Comparison of ENCODE assay signal across 10 cellular contexts in the genomic region with DNA sequence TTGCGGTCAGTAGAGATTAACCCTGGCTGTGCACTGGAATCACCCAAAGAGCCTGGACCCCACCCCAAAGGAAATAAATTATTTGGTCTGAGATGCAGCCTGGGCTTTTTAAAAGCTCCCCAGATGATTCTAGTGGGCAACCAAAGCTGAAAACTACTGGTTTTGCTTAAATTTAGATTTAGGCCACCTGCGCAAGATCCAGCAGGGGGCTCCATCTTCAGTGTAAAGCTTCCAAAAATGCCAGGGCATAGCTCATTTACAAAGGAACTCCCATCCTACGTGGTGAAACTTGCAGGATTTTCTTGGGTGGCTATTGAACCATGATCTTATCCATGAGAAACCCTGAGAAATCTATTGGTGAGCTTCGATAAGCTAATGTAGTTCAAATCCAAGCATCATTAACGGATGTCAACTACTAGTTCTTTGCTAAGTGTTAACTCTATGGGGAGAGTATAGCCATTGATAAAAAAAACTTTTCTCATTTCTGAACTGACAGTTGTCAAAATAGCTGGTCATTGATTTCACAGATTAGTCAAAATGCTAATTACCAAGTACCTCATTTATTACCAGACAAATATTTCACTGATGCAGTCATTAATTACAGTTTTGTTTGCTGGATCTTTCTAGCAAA.
A peak's percentile ranks its signal among the peaks of the same experiment; 100 is the strongest.
DNase-seq lines count a peak whose midpoint lies in the region; ATAC-seq and TF ChIP-seq lines count a peak whose summit lies in the region.
"Had no signal": no experiment of that assay in that cellular context is flagged by ENCODE, and none has a peak within 500 bp of the region (broad histone marks: within the 10 kb centered on the region; RNA-seq: fewer than 3 reads in every experiment).

No MANE protein-coding gene starts in this region.

- H3K4me1 ChIP-seq in mammary epithelial cell (ENCODE audit: insufficient read depth, low read length) = no peaks in the 10 kb centered on the region
- no peaks in the 10 kb centered on the region for H3K4me1 ChIP-seq in neuronal stem cell (ENCODE audit: control insufficient read depth in 2 of 2, insufficient read depth in 1 of 2, low read depth in 1 of 2, low read length in 2 of 2)
- H3K4me1 ChIP-seq in Peyer's patch = no peaks in the 10 kb centered on the region

- H2AFZ ChIP-seq in mammary epithelial cell (ENCODE audit: low read depth, low read length) (no peak overlapping the region), neuronal stem cell (ENCODE audit: low read length) (no peak overlapping the region)

- no peak overlapping the region for H2BK15ac ChIP-seq in neuronal stem cell (ENCODE audit: low read length)

- peak in 2 of 3 experiments; percentile 7 to 9 for DNase-seq in NCI-H1417 (lab: John Stamatoyannopoulos, UW)
- no peak for DNase-seq in NCI-H1417 treated with DMSO at 0.1 percent for 48 hours (lab: John Stamatoyannopoulos, UW)
- peak; percentile 39 to 47 for DNase-seq in Kasumi-1 (lab: John Stamatoyannopoulos, UW)
- DNase-seq in mammary epithelial cell = peak; percentile 3
- peak; percentile 21 for DNase-seq in neuronal stem cell (ENCODE audit: low spot score)
- DNase-seq in Peyer's patch = no peak
- no peak for DNase-seq in activated T-cell treated with anti-CD3 and anti-CD28 coated beads for 4 hours
- DNase-seq: T1000 had no signal

- intact Hi-C loops in mammary epithelial cell (cut with micrococcal nuclease) = loop anchor here (10.0 kb wide), 1 partner anchor 271 kb away; no protein-coding TSS in a partner anchor

- H2BK120ac ChIP-seq in neuronal stem cell (ENCODE audit: low read depth, low read length) = no peak overlapping the region

- H3K36me3 ChIP-seq in mammary epithelial cell (ENCODE audit: insufficient read depth, low read length) (no peaks in the 10 kb centered on the region), neuronal stem cell (replicated peaks in 1 of 2; ENCODE audit: control insufficient read depth in 2 of 2, insufficient read depth in 2 of 2, low read length in 2 of 2) (no peaks in the 10 kb centered on the region), Peyer's patch (no peaks in the 10 kb centered on the region)
- H3K36me3 ChIP-seq: BLaER1 treated with 17β-estradiol and CSF1 and Interleukin-3, amounts not matched to agents 10 nM and 100 nM had no signal

- ATAC-seq in HG03442 (IDR thresholded peaks at IDR 0.05; ENCODE audit: unreplicated experiment) = no peak

- no peaks in the 10 kb centered on the region for H3K27me3 ChIP-seq in mammary epithelial cell (ENCODE audit: insufficient read depth, low read length)
- no peaks in the 10 kb centered on the region for H3K27me3 ChIP-seq in neuronal stem cell (ENCODE audit: control insufficient read depth in 3 of 3, insufficient read depth in 3 of 3, low read depth in 1 of 3, low read length in 3 of 3)
- H3K27me3 ChIP-seq in Peyer's patch = no peaks in the 10 kb centered on the region
- H3K27me3 ChIP-seq: BLaER1 treated with 17β-estradiol and CSF1 and Interleukin-3, amounts not matched to agents 10 nM and 100 nM had no signal

- no peaks in the 10 kb centered on the region for H4K20me1 ChIP-seq in mammary epithelial cell (ENCODE audit: insufficient read depth, low read length)
- H4K20me1 ChIP-seq: BLaER1 treated with 17β-estradiol and CSF1 and Interleukin-3, amounts not matched to agents 10 nM and 100 nM had no signal

- no peak overlapping the region for H3K4ac ChIP-seq in neuronal stem cell (ENCODE audit: low read length)

- no peak overlapping the region for H2BK5ac ChIP-seq in neuronal stem cell (ENCODE audit: low read length)

- H3K4me2 ChIP-seq in mammary epithelial cell (ENCODE audit: insufficient read depth, low read depth, low read length) (no peak overlapping the region), neuronal stem cell (ENCODE audit: insufficient read depth, low read length, poor library complexity, severe bottlenecking) (no peak overlapping the region)
- H3K4me2 ChIP-seq: BLaER1 treated with 17β-estradiol and CSF1 and Interleukin-3, amounts not matched to agents 10 nM and 100 nM had no signal

- no peaks in the 10 kb centered on the region for H3K9me3 ChIP-seq in mammary epithelial cell (replicated peaks; ENCODE audit: insufficient read depth, low read length)
- no peaks in the 10 kb centered on the region for H3K9me3 ChIP-seq in neuronal stem cell (replicated peaks in 1 of 2; ENCODE audit: control insufficient read depth in 2 of 2, insufficient read depth in 1 of 2, low read depth in 1 of 2, low read length in 2 of 2)
- no peaks in the 10 kb centered on the region for H3K9me3 ChIP-seq in Peyer's patch
- H3K9me3 ChIP-seq: BLaER1 treated with 17β-estradiol and CSF1 and Interleukin-3, amounts not matched to agents 10 nM and 100 nM had no signal

- in situ Hi-C loops in mammary epithelial cell (cut with MboI; ENCODE audit: low sequenced_read_pairs in 2 of 2) = loop anchor here in 1 of 2 donors (25.0 kb wide), 1 partner anchor 194 kb away; no protein-coding TSS in a partner anchor

- H3K79me2 ChIP-seq in mammary epithelial cell (ENCODE audit: insufficient read depth, low read length) = no peaks in the 10 kb centered on the region

- no peak overlapping the region for H3K14ac ChIP-seq in neuronal stem cell (ENCODE audit: low read length)

- CTCF ChIA-PET in mammary epithelial cell (lab: Charles Lee; ENCODE audit: low non-redundant PET) = interaction anchor here (0.6 kb wide), 1 partner anchor 274 kb away, joined by 3 read pairs; no protein-coding TSS in a partner anchor

- H3K23ac ChIP-seq in neuronal stem cell (ENCODE audit: low read depth, low read length, poor library complexity) = no peak overlapping the region

- TF ChIP-seq POLR2A in Peyer's patch (IDR thresholded peaks at IDR 0.05) = no peak

- H2BK12ac ChIP-seq in neuronal stem cell (ENCODE audit: low read length) = no peak overlapping the region

- H3K4me3 ChIP-seq in mammary epithelial cell (replicated peaks in 1 of 3; ENCODE audit: insufficient read depth in 1 of 3, low read depth in 2 of 3, low read length in 3 of 3) (no peak overlapping the region), neuronal stem cell (ENCODE audit: low read length in 2 of 2) (no peak overlapping the region), Peyer's patch (no peak overlapping the region)
- H3K4me3 ChIP-seq: BLaER1 treated with 17β-estradiol and CSF1 and Interleukin-3, amounts not matched to agents 10 nM and 100 nM had no signal

- dilution Hi-C loops in mammary epithelial cell (cut with HindIII; ENCODE audit: low sequenced_read_pairs) = no loop called here

- H3K18ac ChIP-seq in neuronal stem cell (ENCODE audit: low read length) = no peak overlapping the region

- no peak overlapping the region for H2AK5ac ChIP-seq in neuronal stem cell (ENCODE audit: low read depth, low read length)

- no peak overlapping the region for H4K8ac ChIP-seq in neuronal stem cell (ENCODE audit: low read depth, low read length)

- TF ChIP-seq CTCF in mammary epithelial cell (conservative IDR thresholded peaks at IDR 0.05 in 1 of 2, IDR thresholded peaks at IDR 0.05 in 1 of 2; ENCODE audit: extremely low read depth in 1 of 2, insufficient read depth in 1 of 2, low read depth in 1 of 2, low read length in 2 of 2) = peak; percentile 49 to 62
- TF ChIP-seq CTCF in Peyer's patch (IDR thresholded peaks at IDR 0.05) = no peak

- H3K27ac ChIP-seq in mammary epithelial cell (ENCODE audit: insufficient read depth, low read depth, low read length) (no peak overlapping the region), neuronal stem cell (replicated peaks; ENCODE audit: low read length) (no peak overlapping the region), Peyer's patch (no peak overlapping the region)
- H3K27ac ChIP-seq: BLaER1 treated with 17β-estradiol and CSF1 and Interleukin-3, amounts not matched to agents 10 nM and 100 nM had no signal

- H4K91ac ChIP-seq in neuronal stem cell (ENCODE audit: low read depth, low read length, poor library complexity) = no peak overlapping the region

- no peaks in the 10 kb centered on the region for H3K79me1 ChIP-seq in neuronal stem cell (ENCODE audit: low read depth, low read length)

- no peak overlapping the region for H3K9ac ChIP-seq in mammary epithelial cell (ENCODE audit: insufficient read depth, low read length)
- H3K9ac ChIP-seq in neuronal stem cell (ENCODE audit: low read depth, low read length, poor library complexity) = no peak overlapping the region
- H3K9ac ChIP-seq: BLaER1 treated with 17β-estradiol and CSF1 and Interleukin-3, amounts not matched to agents 10 nM and 100 nM had no signal

- WGBS in mammary epithelial cell (ENCODE audit: low coverage, missing lambda C conversion rate) = 26% methylated on average over 5 of the region's 5 CpGs
- no CpG with 5 or more reads among the region's 5 CpGs for WGBS in neuronal stem cell (ENCODE audit: extremely low coverage in 2 of 2, insufficient read length in 2 of 2, insufficient replicate concordance in 1 of 2), 2 donors

- no TSS peak for BruUV-seq in mammary epithelial cell (replicated peaks; lab: Mats Ljungman, UMichigan)

Comparison
In these comparisons a context has a peak if more than half of its experiments do, and no peak if none do; other contexts are left out.
1. DNase-seq: peak in NCI-H1417 (2 of 3), Kasumi-1 (2 of 2), mammary epithelial cell (single experiment) and neuronal stem cell (single experiment); none in NCI-H1417 treated with DMSO at 0.1 percent for 48 hours (single experiment), Peyer's patch (0 of 3) and activated T-cell treated with anti-CD3 and anti-CD28 coated beads for 4 hours (single experiment).
2. CTCF ChIP-seq: peak in mammary epithelial cell (2 of 2); none in Peyer's patch (0 of 6).